ENCODE assay signal across 8 cellular contexts in genomic region chr12:93742086-93742934, GRCh38.
DNase-seq lines count a peak whose midpoint lies in the region; ATAC-seq and TF ChIP-seq lines count a peak whose summit lies in the region.

No MANE protein-coding gene starts in this region.

- peaks cover 25% of the 10 kb centered on the region for H3K4me1 Mint-ChIP-seq in activated CD8-positive, alpha-beta memory T cell treated with anti-CD3 and anti-CD28 coated beads, Interleukin-2, amount 10 ng/mL, durations not matched to agents 7 days and 5 days
- H3K4me1 Mint-ChIP-seq in endodermal cell (peaks cover 32% of the 10 kb centered on the region), memory B cell (peaks cover 13% of the 10 kb centered on the region)

- H3K36me3 ChIP-seq in endodermal cell (ENCODE audit: control insufficient read depth, insufficient read depth, low read length): no peaks in the 10 kb centered on the region

- H3K27ac Mint-ChIP-seq in activated CD8-positive, alpha-beta memory T cell treated with anti-CD3 and anti-CD28 coated beads, Interleukin-2, amount 10 ng/mL, durations not matched to agents 7 days and 5 days: peak overlapping the region; percentile 90
- H3K27ac Mint-ChIP-seq in endodermal cell (peak overlapping the region; percentile 96), memory B cell (peak overlapping the region; percentile 86)

- no peaks in the 10 kb centered on the region for H3K9me3 Mint-ChIP-seq in activated CD8-positive, alpha-beta memory T cell treated with anti-CD3 and anti-CD28 coated beads, Interleukin-2, amount 10 ng/mL, durations not matched to agents 7 days and 5 days (ENCODE audit: low read depth)
- H3K9me3 Mint-ChIP-seq in endodermal cell: no peaks in the 10 kb centered on the region
- H3K9me3 Mint-ChIP-seq in memory B cell: no peaks in the 10 kb centered on the region

- H3K4me3 ChIP-seq in AG09309 (ENCODE audit: control insufficient read depth, low read depth, low read length) (peak overlapping the region; percentile 48), endodermal cell (ENCODE audit: low read length) (peak overlapping the region; percentile 86)

- CTCF ChIA-PET in activated CD8-positive, alpha-beta memory T cell treated with anti-CD3 and anti-CD28 coated beads, Interleukin-2, amount 10 ng/mL, durations not matched to agents 7 days and 5 days (lab: Charles Lee): interaction anchor here (0.9 to 3.9 kb wide), 11 partner anchors 10 to 361 kb away, joined by 3 to 25 read pairs (median 4); no protein-coding TSS in a partner anchor

- 2% methylated on average over 27 to 45 of the region's 45 CpGs for whole genome bisulfite sequencing in endodermal cell (ENCODE audit: insufficient coverage in 1 of 2, insufficient read length in 1 of 2), 2 experiments

- no peak for DNase-seq in AG09309 (ENCODE audit: low read depth)
- DNase-seq in NCI-H524 treated with DMSO at 0.1 percent for 48 hours (lab: John Stamatoyannopoulos, UW): peak; percentile 21
- DNase-seq in activated CD8-positive, alpha-beta memory T cell treated with anti-CD3 and anti-CD28 coated beads, Interleukin-2, amount 10 ng/mL, durations not matched to agents 7 days and 5 days: peak; percentile 74
- DNase-seq in endodermal cell: peak; percentile 90
- peak; percentile 19 to 44 for DNase-seq in memory B cell (ENCODE audit: low spot score in 2 of 2)
- DNase-seq in stimulated activated CD8-positive, alpha-beta memory T cell treated with anti-CD3 and anti-CD28 coated beads, Interleukin-12 subunit alpha, Interleukin-12 subunit beta, amount 100 ng/mL, for 24 hours (ENCODE audit: extremely low read depth): peak; percentile 7

- TF ChIP-seq CTCF in AG09309 (IDR thresholded peaks at IDR 0.05; ENCODE audit: control insufficient read depth, insufficient read depth, low read depth, low read length, missing control alignments): peak; percentile 25
- TF ChIP-seq CTCF in endodermal cell (conservative IDR thresholded peaks at IDR 0.05): peak; percentile 52

- H3K9ac ChIP-seq in endodermal cell (ENCODE audit: extremely low read depth, low read length, poor library complexity, severe bottlenecking): peak overlapping the region; percentile 65

- H3K4me3 Mint-ChIP-seq in activated CD8-positive, alpha-beta memory T cell treated with anti-CD3 and anti-CD28 coated beads, Interleukin-2, amount 10 ng/mL, durations not matched to agents 7 days and 5 days: peak overlapping the region; percentile 83
- H3K4me3 Mint-ChIP-seq in endodermal cell (peak overlapping the region; percentile 65), memory B cell (peak overlapping the region; percentile 88)

- no peaks in the 10 kb centered on the region for H3K27me3 ChIP-seq in endodermal cell (ENCODE audit: control insufficient read depth, insufficient read depth, low read length, poor library complexity, severe bottlenecking)

- H3K27me3 Mint-ChIP-seq in activated CD8-positive, alpha-beta memory T cell treated with anti-CD3 and anti-CD28 coated beads, Interleukin-2, amount 10 ng/mL, durations not matched to agents 7 days and 5 days: no peaks in the 10 kb centered on the region
- H3K27me3 Mint-ChIP-seq in endodermal cell (ENCODE audit: insufficient read depth) (no peaks in the 10 kb centered on the region), memory B cell (no peaks in the 10 kb centered on the region)

- H3K36me3 Mint-ChIP-seq in activated CD8-positive, alpha-beta memory T cell treated with anti-CD3 and anti-CD28 coated beads, Interleukin-2, amount 10 ng/mL, durations not matched to agents 7 days and 5 days: no peaks in the 10 kb centered on the region
- H3K36me3 Mint-ChIP-seq in endodermal cell (ENCODE audit: low read depth) (no peaks in the 10 kb centered on the region), memory B cell (peaks cover 3% of the 10 kb centered on the region)

- peak overlapping the region; percentile 96 for H3K27ac ChIP-seq in endodermal cell (ENCODE audit: low read depth, low read length)

- ATAC-seq in GM18870 (IDR thresholded peaks at IDR 0.05; ENCODE audit: unreplicated experiment): peak; percentile 58
- ATAC-seq in HG03175 (IDR thresholded peaks at IDR 0.05; ENCODE audit: unreplicated experiment): peak; percentile 91
- ATAC-seq in activated CD8-positive, alpha-beta memory T cell treated with anti-CD3 and anti-CD28 coated beads, Interleukin-2, amount 10 ng/mL, durations not matched to agents 7 days and 5 days: peak; percentile 98
- peak; percentile 93 for ATAC-seq in memory B cell (ENCODE audit: low read depth)

- no peaks in the 10 kb centered on the region for H3K9me3 ChIP-seq in endodermal cell (ENCODE audit: control insufficient read depth, low read length)

- peaks cover 17% of the 10 kb centered on the region for H3K4me1 ChIP-seq in endodermal cell (ENCODE audit: control insufficient read depth, insufficient read depth, low read length)
